In the genomic region with DNA sequence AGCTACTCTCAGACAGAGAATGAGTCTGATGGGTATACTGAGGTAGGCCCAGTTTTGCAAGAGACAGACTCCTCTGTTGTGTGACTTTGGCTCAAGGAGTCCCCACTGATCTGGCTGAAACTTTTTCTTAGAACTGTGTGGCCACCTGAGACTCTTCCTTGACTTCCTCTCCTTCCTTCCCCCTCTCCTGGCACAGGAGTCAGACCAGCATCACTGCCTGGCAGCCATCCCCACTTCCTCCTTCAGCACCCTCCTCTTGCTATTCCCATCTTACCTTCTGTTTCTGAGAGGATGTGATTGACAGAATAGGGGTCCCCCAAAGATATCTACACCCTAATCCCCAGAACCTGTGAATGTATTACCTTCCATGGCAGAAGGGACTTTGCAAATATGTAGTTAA, we compare ENCODE assay signal across 8 cellular contexts.
"Had no signal": no experiment of that assay in that cellular context is flagged by ENCODE, and none has a peak within 500 bp of the region (broad histone marks: within the 10 kb centered on the region; RNA-seq: fewer than 3 reads in every experiment).

No MANE protein-coding gene starts in this region.

- FAIRE-seq: G401.6, GM12878, GM12891, GM12892, GM18507, GM19239 had no signal

- DNase-seq: GDM1, GF-D8 had no signal

- H3K4me3 ChIP-seq: GM12878 had no signal
